Comparison of ENCODE assay signal across 9 cellular contexts in genomic region chrX:52923781-52924241, GRCh38. TPM values are rescaled to one million over a fixed set of nuclear protein-coding genes. Genes with fewer than 3 reads are reported as not detected.
A peak's percentile ranks its signal among the peaks of the same experiment; 100 is the strongest.
DNase-seq lines count a peak whose midpoint lies in the region; ATAC-seq and TF ChIP-seq lines count a peak whose summit lies in the region.
"Had no signal": no experiment of that assay in that cellular context is flagged by ENCODE, and none has a peak within 500 bp of the region (broad histone marks: within the 10 kb centered on the region; RNA-seq: fewer than 3 reads in every experiment).

No MANE protein-coding gene starts in this region.

- no peaks in the 10 kb centered on the region for H3K9me3 Mint-ChIP-seq in GM23338
- H3K9me3 Mint-ChIP-seq in naive thymus-derived CD4-positive, alpha-beta T cell: peaks cover 0 to 13% (median 0%) of the 10 kb centered on the region in 11 donors

- TF ChIP-seq EP300 in gastroesophageal sphincter (IDR thresholded peaks at IDR 0.05): no peak

- POLR2A ChIA-PET in naive thymus-derived CD4-positive, alpha-beta T cell (lab: Charles Lee): no interaction called here

- WGBS in gastroesophageal sphincter (ENCODE audit: low coverage in 1 of 2), 2 donors: 38 to 67% methylated on average over 3 of the region's 4 CpGs

- intact Hi-C loops in naive thymus-derived CD4-positive, alpha-beta T cell (cut with micrococcal nuclease): no loop called here

- DNase-seq in GM12865 (ENCODE audit: low read depth) (peak; percentile 79), GM23338 (ENCODE audit: low spot score) (no peak), NCI-H226 (peak; percentile 7), NCI-H526 treated with DMSO at 0.1 percent for 48 hours (lab: John Stamatoyannopoulos, UW) (no peak)
- DNase-seq in naive thymus-derived CD4-positive, alpha-beta T cell: no peak
- DNase-seq in stimulated activated CD4-positive, alpha-beta T cell treated with anti-CD3 and anti-CD28 coated beads, Interleukin-12 subunit alpha, Interleukin-12 subunit beta, amount 100 ng/mL, for 4 hours: no peak

- H3K27me3 ChIP-seq in GM23338 (ENCODE audit: insufficient read depth) (no peaks in the 10 kb centered on the region), gastroesophageal sphincter (no peaks in the 10 kb centered on the region)
- no peaks in the 10 kb centered on the region for H3K27me3 ChIP-seq in naive thymus-derived CD4-positive, alpha-beta T cell (ENCODE audit: control insufficient read depth in 2 of 2, insufficient read depth in 2 of 2, low read length in 2 of 2)

- peaks cover 10% of the 10 kb centered on the region for H3K27me3 Mint-ChIP-seq in GM23338 (ENCODE audit: insufficient read depth, low read depth, poor library complexity)
- peaks cover 0 to 10% (median 0%) of the 10 kb centered on the region in 5 donors for H3K27me3 Mint-ChIP-seq in naive thymus-derived CD4-positive, alpha-beta T cell

- TF ChIP-seq POLR2A in gastroesophageal sphincter (IDR thresholded peaks at IDR 0.05): no peak

- H3K36me3 ChIP-seq in GM23338 (ENCODE audit: insufficient read depth) (no peaks in the 10 kb centered on the region), gastroesophageal sphincter (no peaks in the 10 kb centered on the region)
- no peaks in the 10 kb centered on the region for H3K36me3 ChIP-seq in naive thymus-derived CD4-positive, alpha-beta T cell (ENCODE audit: control insufficient read depth in 2 of 3, insufficient read depth in 3 of 3, low read length in 3 of 3)

- no peaks in the 10 kb centered on the region for H3K9me2 ChIP-seq in GM23338 (ENCODE audit: insufficient read depth)

- no peak for ATAC-seq in GM23338
- ATAC-seq in gastroesophageal sphincter: no peak
- ATAC-seq in naive thymus-derived CD4-positive, alpha-beta T cell: no peak
- ATAC-seq in HG03025 (IDR thresholded peaks at IDR 0.05; ENCODE audit: low FRiP score, unreplicated experiment): no peak

- no peaks in the 10 kb centered on the region for H3F3A ChIP-seq in GM23338 (replicated peaks; ENCODE audit: low read depth)

- H4K20me1 ChIP-seq in GM23338 (replicated peaks; ENCODE audit: insufficient read depth): no peaks in the 10 kb centered on the region

- H3K27ac Mint-ChIP-seq in GM23338: peak overlapping the region; percentile 77; the same call in 1 of the 2 replicates
- no peak overlapping the region for H3K27ac Mint-ChIP-seq in naive thymus-derived CD4-positive, alpha-beta T cell

- H2AFZ ChIP-seq in GM23338: no peak overlapping the region

- CTCF ChIA-PET in naive thymus-derived CD4-positive, alpha-beta T cell (lab: Charles Lee): no interaction called here

- H3K4me1 ChIP-seq in GM23338 (ENCODE audit: insufficient read depth) (no peaks in the 10 kb centered on the region), gastroesophageal sphincter (peaks cover 0 to 16% (median 0%) of the 10 kb centered on the region in 3 donors)
- no peaks in the 10 kb centered on the region for H3K4me1 ChIP-seq in naive thymus-derived CD4-positive, alpha-beta T cell (ENCODE audit: control insufficient read depth in 2 of 2, insufficient read depth in 2 of 2, low read length in 2 of 2)

- no peak for TF ChIP-seq CTCF in GM12865 (IDR thresholded peaks at IDR 0.05; ENCODE audit: insufficient read depth, low read depth, low read length, missing control alignments)
- TF ChIP-seq CTCF in GM23338 (conservative IDR thresholded peaks at IDR 0.05; ENCODE audit: low read depth in 2 of 2): no peak
- TF ChIP-seq CTCF in gastroesophageal sphincter (IDR thresholded peaks at IDR 0.05): no peak

- H3K27ac ChIP-seq in GM23338 (ENCODE audit: low read depth): no peak overlapping the region
- peak overlapping the region; percentile 1 to 61 (median 60) for H3K27ac ChIP-seq in gastroesophageal sphincter
- no peak overlapping the region for H3K27ac ChIP-seq in naive thymus-derived CD4-positive, alpha-beta T cell (ENCODE audit: low read depth, low read length)

- H3K79me2 ChIP-seq in GM23338 (replicated peaks; ENCODE audit: insufficient read depth): no peaks in the 10 kb centered on the region

- peak overlapping the region; percentile 59 for H3K4me3 ChIP-seq in GM12865 (ENCODE audit: low read depth, low read length)
- H3K4me3 ChIP-seq in GM23338: no peak overlapping the region
- H3K4me3 ChIP-seq in gastroesophageal sphincter: no peak overlapping the region
- H3K4me3 ChIP-seq in naive thymus-derived CD4-positive, alpha-beta T cell (ENCODE audit: low read length): no peak overlapping the region

- no peaks in the 10 kb centered on the region for H3K9me3 ChIP-seq in gastroesophageal sphincter
- no peaks in the 10 kb centered on the region for H3K9me3 ChIP-seq in naive thymus-derived CD4-positive, alpha-beta T cell (ENCODE audit: control insufficient read depth in 2 of 3, low read length in 3 of 3)

- no peak overlapping the region for H3K4me3 Mint-ChIP-seq in GM23338
- H3K4me3 Mint-ChIP-seq in naive thymus-derived CD4-positive, alpha-beta T cell: no peak overlapping the region

- H3K4me1 Mint-ChIP-seq in GM23338: peaks cover 16% of the 10 kb centered on the region; the same call in 2 of the 3 replicates
- peaks cover 6 to 33% (median 14%) of the 10 kb centered on the region in 7 donors for H3K4me1 Mint-ChIP-seq in naive thymus-derived CD4-positive, alpha-beta T cell

- no peaks in the 10 kb centered on the region for H3K36me3 Mint-ChIP-seq in GM23338 (ENCODE audit: low read depth)
- H3K36me3 Mint-ChIP-seq in naive thymus-derived CD4-positive, alpha-beta T cell: peaks cover 0 to 4% (median 0%) of the 10 kb centered on the region in 5 donors

- no peak overlapping the region for H3K4me2 ChIP-seq in GM23338

TF ChIP-seq in GM23338, 12 proteins besides CTCF, POLR2A, EP300 and RAD21 (continues in another document):
- TF ChIP-seq NANOG (IDR thresholded peaks at IDR 0.05; ENCODE audit: borderline replicate concordance): no peak
- no peak for TF ChIP-seq REST (IDR thresholded peaks at IDR 0.05; ENCODE audit: unreplicated experiment)
- TF ChIP-seq STAT1 (IDR thresholded peaks at IDR 0.05; ENCODE audit: unreplicated experiment): no peak
- TF ChIP-seq ZNF331 (CRISPR knock-in tag; IDR thresholded peaks at IDR 0.05; ENCODE audit: low read depth): no peak
- no peak for TF ChIP-seq EZH2phosphoT487 (IDR thresholded peaks at IDR 0.05; ENCODE audit: unreplicated experiment)
- TF ChIP-seq ETS1 (IDR thresholded peaks at IDR 0.05): no peak
- no peak for TF ChIP-seq EZH2 (IDR thresholded peaks at IDR 0.05; ENCODE audit: low read depth, unreplicated experiment)

RNA-seq across cellular contexts. Expression of gene FAM156B, which starts 26.7 kb away (rescaled TPM):
- total RNA-seq in GM23338 (2014; rRNA removed; shearing (Covaris generic)): 2.8 and 19.1 TPM in 2 replicates
- 11.1 and 12.0 TPM in 2 replicates for polyA plus RNA-seq in GM23338 (2016; fragmentation: Nextera tagmentation; extraction: Ambion mirVana)
- 10 to 100 TPM in 3 of 4 donors, 1 to 10 TPM in 1; 9.4 to 25.7 (median 17.0) TPM for total RNA-seq in gastroesophageal sphincter
- total RNA-seq in naive thymus-derived CD4-positive, alpha-beta T cell: 10 to 100 TPM in 2 of 5 experiments, 1 to 10 TPM in 3; 7.4 to 17.3 (median 9.4) TPM
- 10 to 100 TPM; 10.1 to 10.7 TPM for polyA plus RNA-seq in naive thymus-derived CD4-positive, alpha-beta T cell

RNA-seq across cellular contexts. Expression of gene FAM156A, which starts 34.5 kb away (rescaled TPM):
- 16.3 and 17.7 TPM in 2 replicates for total RNA-seq in GM23338 (2014; rRNA removed; shearing (Covaris generic))
- polyA plus RNA-seq in GM23338 (2016; fragmentation: Nextera tagmentation; extraction: Ambion mirVana): 4.5 and 5.2 TPM in 2 replicates
- 10 to 100 TPM in 2 of 4 donors, 1 to 10 TPM in 2; 2.6 to 14.1 (median 10.7) TPM for total RNA-seq in gastroesophageal sphincter
- 10 to 100 TPM; 17.6 to 32.3 (median 25.3) TPM for total RNA-seq in naive thymus-derived CD4-positive, alpha-beta T cell
- polyA plus RNA-seq in naive thymus-derived CD4-positive, alpha-beta T cell: 1 to 10 TPM; 3.7 to 7.7 TPM

RNA-seq across cellular contexts. Expression of gene XAGE3, which starts 55.9 kb away (rescaled TPM):
- total RNA-seq in GM23338 (2014; rRNA removed; shearing (Covaris generic)): not detected in 2 replicates
- polyA plus RNA-seq in GM23338 (2016; fragmentation: Nextera tagmentation; extraction: Ambion mirVana): not detected in 2 replicates
- not detected for total RNA-seq in gastroesophageal sphincter
- total RNA-seq in naive thymus-derived CD4-positive, alpha-beta T cell: not detected
- polyA plus RNA-seq in naive thymus-derived CD4-positive, alpha-beta T cell: not detected
- total RNA-seq: epithelial cell of proximal tubule had no signal

Comparison
In these comparisons a context has a peak if more than half of its experiments do, and no peak if none do; other contexts are left out.
1. DNase-seq: peak in GM12865 (single experiment) and NCI-H226 (single experiment); none in GM23338 (single experiment), naive thymus-derived CD4-positive, alpha-beta T cell (0 of 9), stimulated activated CD4-positive, alpha-beta T cell treated with anti-CD3 and anti-CD28 coated beads, Interleukin-12 subunit alpha, Interleukin-12 subunit beta, amount 100 ng/mL, for 4 hours (single experiment) and NCI-H526 treated with DMSO at 0.1 percent for 48 hours (single experiment).
2. H3K27ac ChIP-seq: peak in gastroesophageal sphincter (4 of 4); none in GM23338 (single experiment) and naive thymus-derived CD4-positive, alpha-beta T cell (single experiment).